Comparison of ENCODE assay signal across 14 cellular contexts in genomic region chr16:4389051-4389955, GRCh38. TPM values are rescaled to one million over a fixed set of nuclear protein-coding genes. Genes with fewer than 3 reads are reported as not detected.
DNase-seq lines count a peak whose midpoint lies in the region; ATAC-seq and TF ChIP-seq lines count a peak whose summit lies in the region.
"Had no signal": no experiment of that assay in that cellular context is flagged by ENCODE, and none has a peak within 500 bp of the region (broad histone marks: within the 10 kb centered on the region; RNA-seq: fewer than 3 reads in every experiment).

No MANE protein-coding gene starts in this region.

- no peaks in the 10 kb centered on the region for H3K36me3 ChIP-seq in right lobe of liver

- intact Hi-C loops in dorsolateral prefrontal cortex (cut with DNase I) = no loop called here
- intact Hi-C loops in right lobe of liver (cut with DNase I) = no loop called here

- peak overlapping the region in 34 of 59 donors; percentile 2 to 84 (median 52) for H3K27ac ChIP-seq in dorsolateral prefrontal cortex
- H3K27ac ChIP-seq in right lobe of liver = peak overlapping the region in 1 of 3 donors; percentile 2
- H3K27ac ChIP-seq in temporal lobe (ENCODE audit: low read depth, low read length) = peak overlapping the region; percentile 3

- no peaks in the 10 kb centered on the region for H3K4me1 ChIP-seq in right lobe of liver

- no peaks in the 10 kb centered on the region for H3K9me3 ChIP-seq in right lobe of liver
- H3K9me3 ChIP-seq: Caco-2 had no signal

- no peaks in the 10 kb centered on the region for H3K27me3 ChIP-seq in dorsolateral prefrontal cortex
- H3K27me3 ChIP-seq in right lobe of liver = no peaks in the 10 kb centered on the region

- no peak for TF ChIP-seq CTCF in dorsolateral prefrontal cortex (IDR thresholded peaks at IDR 0.05 in 54 of 56, conservative IDR thresholded peaks at IDR 0.05 in 2 of 56; ENCODE audit: low read depth in 1 of 56, partially characterized antibody in 56 of 56)
- TF ChIP-seq CTCF in right lobe of liver (IDR thresholded peaks at IDR 0.05) = no peak

- DNase-seq in HuH-7.5 (ENCODE audit: low spot score) = peak; percentile 60
- DNase-seq in dorsolateral prefrontal cortex = no peak
- DNase-seq in right lobe of liver = peak in 2 of 3 donors; percentile 20 to 47
- no peak for DNase-seq in GM03348 (ENCODE audit: low spot score)
- DNase-seq in nucleus accumbens (lab: John Stamatoyannopoulos, UW) = no peak
- DNase-seq in NCI-H2081 treated with DMSO at 0.1 percent for 48 hours (lab: John Stamatoyannopoulos, UW) = no peak
- DNase-seq in stimulated activated naive CD4-positive, alpha-beta T cell (lab: John Stamatoyannopoulos, UW) = no peak
- DNase-seq: activated CD4-positive, alpha-beta T cell treated with anti-CD3 and anti-CD28 coated beads for 4 hours; Caco-2; immature natural killer cell; occipital lobe; stimulated activated CD4-positive, alpha-beta T cell treated with anti-CD3 and anti-CD28 coated beads, Interleukin-1b, Interleukin-23, amount 100 ng/mL, for 48 hours; stimulated activated naive B cell treated with anti-CD40 and anti-IgM and Interleukin-4, amounts not matched to agents 10 μg/mL and 1 μg/mL and 100 μg/mL, for 72 hours had no signal

- H3K4me3 ChIP-seq in dorsolateral prefrontal cortex = no peak overlapping the region
- H3K4me3 ChIP-seq in right lobe of liver = no peak overlapping the region

- 40% methylated on average over 3 of the region's 27 CpGs for WGBS in right lobe of liver (ENCODE audit: insufficient coverage, low coverage, low lambda C conversion rate, missing lambda C conversion rate)

- no peak for TF ChIP-seq POLR2A in right lobe of liver (IDR thresholded peaks at IDR 0.05)

- ATAC-seq in right lobe of liver = peak in 1 of 4 donors; percentile 4
- ATAC-seq: stimulated activated naive B cell treated with anti-CD40 and anti-IgM and Interleukin-4, amounts not matched to agents 10 μg/mL and 1 μg/mL and 100 μg/mL, for 72 hours had no signal

RNA-seq across cellular contexts. Expression of gene VASN, which starts 17.7 kb away (rescaled TPM):
- total RNA-seq in dorsolateral prefrontal cortex (10 to 100 TPM in 84 of 120 experiments, 1 to 10 TPM in 36; 3.9 to 49.4 (median 12.1) TPM), right lobe of liver (10 to 100 TPM; 13.5 to 22.9 (median 16.8) TPM), temporal lobe (2.5 TPM)

RNA-seq across cellular contexts. Expression of gene CORO7, which starts 27.1 kb away (rescaled TPM):
- total RNA-seq in dorsolateral prefrontal cortex = 100 to 1,000 TPM in 1 of 120 experiments, 10 to 100 TPM in 119; 38.4 to 111 (median 63.7) TPM
- 10 to 100 TPM in 5 of 6 experiments, 1 to 10 TPM in 1; 7.8 to 22.9 (median 13.3) TPM for total RNA-seq in right lobe of liver
- total RNA-seq in temporal lobe = 25.6 TPM

RNA-seq across cellular contexts. Expression of gene DNAJA3, which starts 36.4 kb away (rescaled TPM):
- 10 to 100 TPM; 38.3 to 66.6 (median 53.2) TPM for total RNA-seq in dorsolateral prefrontal cortex
- total RNA-seq in right lobe of liver = 100 to 1,000 TPM in 2 of 6 experiments, 10 to 100 TPM in 4; 36.4 to 110 (median 49.0) TPM
- 21.1 TPM for total RNA-seq in temporal lobe

RNA-seq across cellular contexts. Expression of gene PAM16, which starts 38.2 kb away (rescaled TPM):
- total RNA-seq in dorsolateral prefrontal cortex (10 to 100 TPM; 31.5 to 61.9 (median 44.6) TPM), right lobe of liver (10 to 100 TPM; 27.9 to 45.9 (median 32.8) TPM), temporal lobe (16.7 TPM)

Comparison
In these comparisons a context has a peak if more than half of its experiments do, and no peak if none do; other contexts are left out.
1. DNase-seq: peak in HuH-7.5 (single experiment) and right lobe of liver (2 of 3); none in dorsolateral prefrontal cortex (0 of 10), GM03348 (single experiment), nucleus accumbens (0 of 56), NCI-H2081 treated with DMSO at 0.1 percent for 48 hours (single experiment) and stimulated activated naive CD4-positive, alpha-beta T cell (0 of 6).